ENCODE assay signal across 1 cellular context in genomic region chr2:172208881-172209325, GRCh38.
TF ChIP-seq lines count a peak whose summit lies in the region.

No MANE protein-coding gene starts in this region.

TF ChIP-seq in GM12878, 131 proteins besides CTCF, POLR2A, EP300 and RAD21 (continued from another document):
- TF ChIP-seq RELB (IDR thresholded peaks at IDR 0.05; ENCODE audit: low read depth) (no peak), CREM (IDR thresholded peaks at IDR 0.05; ENCODE audit: low read depth) (no peak), SPI1 (IDR thresholded peaks at IDR 0.05; ENCODE audit: borderline replicate concordance, insufficient read depth, low read depth, low read length) (0 out of 2 replicates have a peak, but pooled peaks have one; percentile 14)
